18 cellular contexts compared by ENCODE assay signal in the genomic region with DNA sequence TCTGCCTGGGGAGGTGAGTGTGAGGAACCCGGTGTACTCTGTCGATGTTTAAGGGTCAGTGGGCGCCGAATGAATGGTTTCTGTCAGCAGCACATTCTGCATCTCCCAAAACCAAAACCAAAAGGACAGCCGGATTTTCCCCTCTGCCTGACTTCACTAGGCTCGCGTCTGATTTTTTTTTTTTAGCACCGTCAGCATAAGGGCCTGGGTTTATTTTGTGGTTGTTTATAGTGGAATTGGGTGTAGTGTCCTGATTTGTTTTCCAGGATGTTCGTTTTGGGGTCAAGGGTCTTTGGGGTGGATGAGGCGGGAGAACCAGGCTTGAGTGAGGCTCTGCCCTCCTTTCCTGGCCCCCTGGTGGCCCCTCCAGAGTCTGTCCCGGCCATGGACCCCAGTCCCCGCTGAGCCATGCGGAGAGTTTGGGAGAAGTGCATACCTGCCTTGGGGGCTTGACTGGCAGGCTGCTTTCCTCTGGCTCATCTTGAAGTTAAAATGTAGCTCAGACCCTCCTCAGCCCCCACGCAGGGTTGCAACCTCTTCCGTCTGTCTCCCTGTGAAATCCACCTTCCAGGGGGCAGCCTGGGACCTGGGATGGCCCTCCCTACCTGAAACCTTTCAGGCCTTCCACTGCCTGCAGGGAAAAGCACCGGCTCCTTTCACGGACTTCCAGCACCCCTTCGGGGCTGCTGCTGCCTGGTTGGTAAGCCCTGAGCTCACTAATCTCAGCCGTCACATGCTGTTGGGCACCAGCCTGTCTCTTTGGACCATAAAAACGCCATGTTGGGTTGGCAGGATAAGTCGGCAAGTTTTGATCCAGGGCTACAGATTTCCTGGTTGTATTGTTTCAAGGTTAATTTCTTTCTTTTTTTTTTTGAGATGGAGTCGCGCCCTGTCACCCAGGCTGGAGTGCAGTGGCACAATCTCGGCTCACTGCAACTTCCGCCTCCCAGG.
A peak's percentile ranks its signal among the peaks of the same experiment; 100 is the strongest.
DNase-seq lines count a peak whose midpoint lies in the region; ATAC-seq, FAIRE-seq and TF ChIP-seq lines count a peak whose summit lies in the region.
"Had no signal": no experiment of that assay in that cellular context is flagged by ENCODE, and none has a peak within 500 bp of the region (broad histone marks: within the 10 kb centered on the region; RNA-seq: fewer than 3 reads in every experiment).

No MANE protein-coding gene starts in this region.

- H3K4ac ChIP-seq in H9 (ENCODE audit: low read depth, low read length), result no peak overlapping the region

- POLR2A ChIA-PET in K562 (lab: Yijun Ruan, JAX), result interaction anchor here (0.6 to 1.3 kb wide), 3 partner anchors 26 to 955 kb away, joined by 3 read pairs; no protein-coding TSS in a partner anchor

- H2AFZ ChIP-seq in DND-41 (ENCODE audit: low read depth, low read length) (no peak overlapping the region), H9 (ENCODE audit: low read length) (no peak overlapping the region), K562 (ENCODE audit: low read depth, low read length) (no peak overlapping the region), neural progenitor cell (replicated peaks) (no peak overlapping the region)

- peaks cover 27 to 47% of the 10 kb centered on the region in 2 experiments for H3K4me1 Mint-ChIP-seq in H9
- H3K4me1 Mint-ChIP-seq in neural progenitor cell, result peaks cover 4% of the 10 kb centered on the region

- no peak overlapping the region for H2BK12ac ChIP-seq in H9 (ENCODE audit: insufficient read length, low read depth, low read length)

- H3K9me3 ChIP-seq in DND-41 (ENCODE audit: insufficient read depth, low read length, severe bottlenecking) (no peaks in the 10 kb centered on the region), H9 (ENCODE audit: control insufficient read depth, low read depth, low read length) (no peaks in the 10 kb centered on the region), K562 (replicated peaks; ENCODE audit: control insufficient read depth, insufficient read depth, low read depth, low read length) (no peaks in the 10 kb centered on the region), neural progenitor cell (ENCODE audit: low read depth) (no peaks in the 10 kb centered on the region)

- H3K27me3 ChIP-seq in DND-41 (ENCODE audit: insufficient read depth, low read length, poor library complexity) (no peaks in the 10 kb centered on the region), H9 (ENCODE audit: insufficient read depth, low read length) (no peaks in the 10 kb centered on the region), K562 (ENCODE audit: control insufficient read depth in 2 of 2, insufficient read depth in 2 of 2, low read length in 2 of 2) (peaks cover 47 to 81% of the 10 kb centered on the region in 2 experiments), neural progenitor cell (no peaks in the 10 kb centered on the region)

- no peak overlapping the region for H4K5ac ChIP-seq in H9 (ENCODE audit: insufficient read length, low read depth, low read length)

- H3F3A ChIP-seq in neural progenitor cell (ENCODE audit: low read depth), result peaks cover 16% of the 10 kb centered on the region

- H3T11ph ChIP-seq in H9 (ENCODE audit: low read length), result no peak overlapping the region

- TF ChIP-seq RAD21 in K562 (CRISPR knock-in tag; conservative IDR thresholded peaks at IDR 0.05 in 1 of 2, IDR thresholded peaks at IDR 0.05 in 1 of 2), result no peak

- TF ChIP-seq POLR2A in K562 (conservative IDR thresholded peaks at IDR 0.05), result no peak

- TF ChIP-seq CTCF in DND-41 (IDR thresholded peaks at IDR 0.05; ENCODE audit: borderline replicate concordance, extremely low read depth, low read length, poor library complexity, severe bottlenecking), result peak; percentile 5
- peak; percentile 50 for TF ChIP-seq CTCF in H9 (conservative IDR thresholded peaks at IDR 0.05)
- TF ChIP-seq CTCF in K562 (IDR thresholded peaks at IDR 0.05 in 2 of 3, conservative IDR thresholded peaks at IDR 0.05 in 1 of 3; ENCODE audit: insufficient read depth in 2 of 3, low read depth in 1 of 3, low read length in 3 of 3), result no peak
- peak; percentile 21 for TF ChIP-seq CTCF in neural progenitor cell (IDR thresholded peaks at IDR 0.05)
- no peak for TF ChIP-seq CTCF in GM10266 (IDR thresholded peaks at IDR 0.05; ENCODE audit: control insufficient read depth, insufficient read depth, low read depth, missing control alignments)

- H4K91ac ChIP-seq in H9 (ENCODE audit: insufficient read length, low read depth, low read length), result no peak overlapping the region

- H4K8ac ChIP-seq in H9 (replicated peaks; ENCODE audit: insufficient read length, low read depth, low read length), result no peak overlapping the region

- H4K20me1 ChIP-seq in DND-41 (ENCODE audit: insufficient read depth, low read length) (peaks cover 8% of the 10 kb centered on the region), H9 (ENCODE audit: control insufficient read depth, insufficient read depth, insufficient read length) (no peaks in the 10 kb centered on the region), K562 (replicated peaks; ENCODE audit: control insufficient read depth, insufficient read depth, low read length) (peaks cover 28% of the 10 kb centered on the region), neural progenitor cell (ENCODE audit: low read depth) (peaks cover 61% of the 10 kb centered on the region)

- no peaks in the 10 kb centered on the region for H3K79me1 ChIP-seq in H9 (ENCODE audit: insufficient read depth, low read depth, low read length, poor library complexity, severe bottlenecking)

- H3K79me2 ChIP-seq in DND-41 (ENCODE audit: insufficient read depth, low read length) (no peaks in the 10 kb centered on the region), H9 (ENCODE audit: insufficient read depth, low read length) (no peaks in the 10 kb centered on the region), K562 (ENCODE audit: control insufficient read depth, insufficient read depth, low read length) (no peaks in the 10 kb centered on the region), neural progenitor cell (ENCODE audit: low read depth) (no peaks in the 10 kb centered on the region)

- H3K27ac Mint-ChIP-seq in H9 (no peak overlapping the region; a peak in 1 of 7 replicates), neural progenitor cell (no peak overlapping the region)
- H3K27ac Mint-ChIP-seq: CD8-positive, alpha-beta T cell had no signal

- no peaks in the 10 kb centered on the region for H3K9me3 Mint-ChIP-seq in H9
- no peaks in the 10 kb centered on the region for H3K9me3 Mint-ChIP-seq in neural progenitor cell
- H3K9me3 Mint-ChIP-seq: CD8-positive, alpha-beta T cell; T-helper 1 cell treated with Interleukin-12 subunit alpha and Interleukin-12 subunit beta and Interleukin-4 antibody, amounts not matched to agents 30 μg/mL and 1 μg/mL, for 36 hours had no signal

- no peak overlapping the region for H3K14ac ChIP-seq in H9 (ENCODE audit: insufficient read depth, low read length)

- no peak overlapping the region for H2BK120ac ChIP-seq in H9 (ENCODE audit: low read depth, low read length, poor library complexity, severe bottlenecking)

- H3K9me1 ChIP-seq in K562 (ENCODE audit: control insufficient read depth, insufficient read depth, low read length), result no peaks in the 10 kb centered on the region

- no peak overlapping the region for H3K18ac ChIP-seq in H9 (ENCODE audit: insufficient read length, low read depth, low read length)

- no peak overlapping the region for H3K23ac ChIP-seq in H9 (ENCODE audit: insufficient read length, low read depth, low read length)

- no peak overlapping the region for H3K56ac ChIP-seq in H9 (ENCODE audit: insufficient read length, low read depth, low read length)

- no peak for TF ChIP-seq EP300 in K562 (IDR thresholded peaks at IDR 0.05; ENCODE audit: low read length)

- H3K27ac ChIP-seq in DND-41 (ENCODE audit: low read length) (no peak overlapping the region), H9 (ENCODE audit: insufficient read length, low read depth, low read length) (no peak overlapping the region), K562 (ENCODE audit: extremely low read depth, low read depth, low read length) (no peak overlapping the region), neural progenitor cell (no peak overlapping the region)

- H3K9ac ChIP-seq in DND-41 (ENCODE audit: low read depth, low read length), result no peak overlapping the region
- H3K9ac ChIP-seq in H9 (ENCODE audit: extremely low read depth, insufficient read length, low read length), result no peak overlapping the region
- H3K9ac ChIP-seq in K562 (ENCODE audit: insufficient read depth in 1 of 2, low read depth in 2 of 2, low read length in 2 of 2), result no peak overlapping the region
- no peak overlapping the region for H3K9ac ChIP-seq in neural progenitor cell

- FAIRE-seq in K562 (lab: Jason Lieb, UNC), result no peak
- FAIRE-seq: D721Med, GM19239 had no signal

- H3K23me2 ChIP-seq in H9 (ENCODE audit: insufficient read length, low read depth, low read length, poor library complexity, severe bottlenecking), result no peaks in the 10 kb centered on the region

- DNase-seq in DND-41, result no peak
- DNase-seq in H9, result no peak
- no peak for DNase-seq in K562 (ENCODE audit: extremely low read depth in 1 of 4, low spot score in 3 of 4)
- no peak for DNase-seq in neural progenitor cell (ENCODE audit: low spot score)
- DNase-seq in GM10266 (ENCODE audit: extremely low spot score), result no peak
- no peak for DNase-seq in GM19238 (ENCODE audit: insufficient read length, low spot score)
- DNase-seq in GM19240 (ENCODE audit: insufficient read length, low spot score), result no peak
- DNase-seq: DMS79, NCI-H1092 treated with DMSO at 0.1 percent for 48 hours, NCI-H1694, NCI-H226, NCI-H524 treated with DMSO at 0.1 percent for 48 hours, SHP77 treated with DMSO at 0.1 percent for 48 hours had no signal

- no peak for ATAC-seq in DND-41 (ENCODE audit: insufficient read depth, low read depth)
- ATAC-seq in K562, result no peak
- ATAC-seq: SK-N-SH treated with all-trans-retinoic acid at 6 μM for 48 hours had no signal

- H2AK5ac ChIP-seq in H9 (ENCODE audit: insufficient read length, low read length), result no peak overlapping the region

- H3K36me3 ChIP-seq in DND-41 (ENCODE audit: insufficient read depth, low read length) (no peaks in the 10 kb centered on the region), K562 (ENCODE audit: control insufficient read depth, insufficient read depth, low read length) (no peaks in the 10 kb centered on the region), neural progenitor cell (no peaks in the 10 kb centered on the region)

- no peak overlapping the region for H2BK5ac ChIP-seq in H9 (ENCODE audit: insufficient read length, low read length)

- H3K27me3 Mint-ChIP-seq in H9 (ENCODE audit: low read depth) (no peaks in the 10 kb centered on the region), neural progenitor cell (ENCODE audit: insufficient read depth, low read depth) (peaks cover 3% of the 10 kb centered on the region)

- H3K4me3 ChIP-seq in DND-41 (ENCODE audit: low read depth in 1 of 2, low read length in 2 of 2), result no peak overlapping the region
- H3K4me3 ChIP-seq in K562, result no peak overlapping the region
- H3K4me3 ChIP-seq in neural progenitor cell, result no peak overlapping the region

- H3K4me2 ChIP-seq in DND-41 (ENCODE audit: insufficient read depth, low read length), result no peak overlapping the region
- no peak overlapping the region for H3K4me2 ChIP-seq in H9 (ENCODE audit: insufficient read depth, insufficient read length, low read length)
- H3K4me2 ChIP-seq in K562 (ENCODE audit: insufficient read depth, low read length), result no peak overlapping the region
- no peak overlapping the region for H3K4me2 ChIP-seq in neural progenitor cell

- no peak overlapping the region for H3K4me3 Mint-ChIP-seq in H9
- no peak overlapping the region for H3K4me3 Mint-ChIP-seq in neural progenitor cell
- H3K4me3 Mint-ChIP-seq: CD8-positive, alpha-beta T cell; T-helper 1 cell treated with Interleukin-12 subunit alpha and Interleukin-12 subunit beta and Interleukin-4 antibody, amounts not matched to agents 30 μg/mL and 1 μg/mL, for 36 hours had no signal

- no peaks in the 10 kb centered on the region for H3K4me1 ChIP-seq in DND-41 (ENCODE audit: insufficient read depth, low read length)
- no peaks in the 10 kb centered on the region; the same call in 1 of the 2 replicates for H3K4me1 ChIP-seq in H9 (ENCODE audit: insufficient read depth, low read length)
- H3K4me1 ChIP-seq in K562 (replicated peaks in 1 of 2; ENCODE audit: control insufficient read depth in 2 of 2, insufficient read depth in 2 of 2, low read length in 2 of 2), result no peaks in the 10 kb centered on the region; a peak in 1 of 5 replicates
- H3K4me1 ChIP-seq in neural progenitor cell, result peaks cover 16% of the 10 kb centered on the region

- in situ Hi-C loops in K562 (cut with MboI), result no loop called here

- no CpG with 5 or more reads among the region's 25 CpGs for WGBS in H9 (ENCODE audit: extremely low coverage, insufficient read length, low lambda C conversion rate)
- WGBS in K562 (ENCODE audit: insufficient coverage, low coverage, missing lambda C conversion rate), result 8% methylated on average over 21 of the region's 25 CpGs

- BruUV-seq in K562 (replicated peaks; lab: Mats Ljungman, UMichigan), result no TSS peak

- H2BK20ac ChIP-seq in H9 (ENCODE audit: low read depth, low read length, poor library complexity, severe bottlenecking), result no peak overlapping the region

- CTCF ChIA-PET in K562 (lab: Yijun Ruan, JAX; ENCODE audit: low intra/inter-chr PET ratio), result no interaction called here

- H3K36me3 Mint-ChIP-seq in H9 (ENCODE audit: insufficient read depth in 1 of 3, low read depth in 3 of 3) (no peaks in the 10 kb centered on the region), neural progenitor cell (no peaks in the 10 kb centered on the region)
- H3K36me3 Mint-ChIP-seq: CD8-positive, alpha-beta T cell had no signal

- intact Hi-C loops in K562 (cut with micrococcal nuclease), result no loop called here

- no peak overlapping the region for H2BK15ac ChIP-seq in H9 (ENCODE audit: low read depth, low read length)

Comparison
In these comparisons a context has a peak if more than half of its experiments do, and no peak if none do; other contexts are left out.
1. CTCF ChIP-seq: peak in DND-41 (single experiment), H9 (single experiment) and neural progenitor cell (single experiment); none in K562 (0 of 3) and GM10266 (single experiment).